ENCODE assay signal across 12 cellular contexts in genomic region chr3:70811880-70812279, GRCh38.
A peak's percentile ranks its signal among the peaks of the same experiment; 100 is the strongest.
DNase-seq lines count a peak whose midpoint lies in the region; ATAC-seq and TF ChIP-seq lines count a peak whose summit lies in the region.
"Had no signal": no experiment of that assay in that cellular context is flagged by ENCODE, and none has a peak within 500 bp of the region (broad histone marks: within the 10 kb centered on the region; RNA-seq: fewer than 3 reads in every experiment).

No MANE protein-coding gene starts in this region.

- H3K4me3 Mint-ChIP-seq in HFFc6 (no peak overlapping the region), type B pancreatic cell (no peak overlapping the region)

- H3K9me3 Mint-ChIP-seq in HFFc6 (peaks cover 4% of the 10 kb centered on the region; the same call in 1 of the 2 replicates), type B pancreatic cell (no peaks in the 10 kb centered on the region)

- no peak for TF ChIP-seq CTCF in HFFc6 (IDR thresholded peaks at IDR 0.05)
- TF ChIP-seq CTCF in cardiac fibroblast (IDR thresholded peaks at IDR 0.05; ENCODE audit: low read depth, low read length): no peak
- no peak for TF ChIP-seq CTCF in type B pancreatic cell (conservative IDR thresholded peaks at IDR 0.05)

- H3K4me1 Mint-ChIP-seq in HFFc6 (ENCODE audit: low read depth) (no peaks in the 10 kb centered on the region), type B pancreatic cell (ENCODE audit: unreplicated experiment) (no peaks in the 10 kb centered on the region)

- DNase-seq in AG08395 (ENCODE audit: low spot score) (peak; percentile 44), HFFc6 (peak; percentile 39), cardiac fibroblast (ENCODE audit: low read depth in 2 of 2) (peak; percentile 83 to 89), kidney tubule cell (ENCODE audit: low spot score) (peak; percentile 43), GF-D8 (lab: John Stamatoyannopoulos, UW) (no peak), type B pancreatic cell (ENCODE audit: extremely low spot score, unreplicated experiment) (no peak)
- DNase-seq: DMS79 treated with DMSO at 0.1 percent for 48 hours; KG1; stimulated activated CD8-positive, alpha-beta memory T cell treated with anti-CD3 and anti-CD28 coated beads, Interleukin-4, amount 100 ng/mL, for 48 hours had no signal

- H3K36me3 Mint-ChIP-seq in HFFc6 (ENCODE audit: low read depth) (no peaks in the 10 kb centered on the region), type B pancreatic cell (no peaks in the 10 kb centered on the region)

- H3K27ac Mint-ChIP-seq in HFFc6 (no peak overlapping the region), type B pancreatic cell (no peak overlapping the region)

- no peak overlapping the region for H3K4me3 ChIP-seq in cardiac fibroblast (replicated peaks in 1 of 2; ENCODE audit: low read depth in 2 of 2, low read length in 2 of 2)

- peaks cover 1% of the 10 kb centered on the region; the same call in 1 of the 2 replicates for H3K27me3 Mint-ChIP-seq in HFFc6 (ENCODE audit: insufficient read depth)
- H3K27me3 Mint-ChIP-seq in type B pancreatic cell: no peaks in the 10 kb centered on the region

- ATAC-seq in HG02763 (IDR thresholded peaks at IDR 0.05; ENCODE audit: unreplicated experiment) (no peak), GM18517 (IDR thresholded peaks at IDR 0.05; ENCODE audit: unreplicated experiment) (no peak)
- ATAC-seq: Panc1 had no signal

Comparison
In these comparisons a context has a peak if more than half of its experiments do, and no peak if none do; other contexts are left out.
1. DNase-seq: peak in AG08395 (single experiment), HFFc6 (single experiment), cardiac fibroblast (2 of 2) and kidney tubule cell (single experiment); none in GF-D8 (single experiment) and type B pancreatic cell (single experiment).